In the genomic region with DNA sequence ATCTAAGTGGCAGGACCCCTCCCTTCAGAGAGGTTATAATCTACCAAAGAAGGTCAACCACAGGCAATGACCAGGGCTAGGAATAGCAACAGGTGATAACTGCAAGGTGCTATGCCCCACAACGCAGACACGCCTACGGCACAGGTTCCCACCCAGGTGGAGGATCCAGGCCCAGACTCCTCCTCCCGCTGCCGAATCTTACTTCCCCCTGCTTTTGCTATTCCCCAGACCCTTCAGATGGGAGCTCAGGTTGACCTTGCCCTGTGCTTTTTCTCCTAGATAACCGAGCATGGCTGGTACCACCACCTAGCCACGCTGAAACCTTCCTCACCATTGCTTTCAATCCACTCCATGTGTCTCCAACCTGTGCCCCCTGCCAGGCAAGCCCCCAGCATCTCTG, we compare ENCODE assay signal across 1 cellular context.
TF ChIP-seq lines count a peak whose summit lies in the region.

No MANE protein-coding gene starts in this region.

TF ChIP-seq in IMR-90, 13 proteins besides CTCF, POLR2A, EP300 and RAD21 (continued from another document):
- TF ChIP-seq, protein P1, sequence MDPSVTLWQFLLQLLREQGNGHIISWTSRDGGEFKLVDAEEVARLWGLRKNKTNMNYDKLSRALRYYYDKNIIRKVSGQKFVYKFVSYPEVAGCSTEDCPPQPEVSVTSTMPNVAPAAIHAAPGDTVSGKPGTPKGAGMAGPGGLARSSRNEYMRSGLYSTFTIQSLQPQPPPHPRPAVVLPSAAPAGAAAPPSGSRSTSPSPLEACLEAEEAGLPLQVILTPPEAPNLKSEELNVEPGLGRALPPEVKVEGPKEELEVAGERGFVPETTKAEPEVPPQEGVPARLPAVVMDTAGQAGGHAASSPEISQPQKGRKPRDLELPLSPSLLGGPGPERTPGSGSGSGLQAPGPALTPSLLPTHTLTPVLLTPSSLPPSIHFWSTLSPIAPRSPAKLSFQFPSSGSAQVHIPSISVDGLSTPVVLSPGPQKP (IDR thresholded peaks at IDR 0.05; ENCODE audit: borderline replicate concordance, low read depth, low read length) = no peak
- TF ChIP-seq CHD1 (IDR thresholded peaks at IDR 0.05; ENCODE audit: low read depth, low read length) (no peak), RCOR1 (IDR thresholded peaks at IDR 0.05; ENCODE audit: insufficient replicate concordance, low read length) (no peak), MXI1 (IDR thresholded peaks at IDR 0.05; ENCODE audit: borderline replicate concordance, low read depth, low read length) (no peak), NFE2L2 (IDR thresholded peaks at IDR 0.05; ENCODE audit: low read depth, low read length) (no peak), SMC3 (IDR thresholded peaks at IDR 0.05; ENCODE audit: low read depth, low read length) (no peak)
